Comparison of ENCODE assay signal across 7 cellular contexts in genomic region chr12:203462-204260, GRCh38. TPM values are rescaled to one million over a fixed set of nuclear protein-coding genes. Genes with fewer than 3 reads are reported as not detected.
DNase-seq lines count a peak whose midpoint lies in the region; ATAC-seq and TF ChIP-seq lines count a peak whose summit lies in the region.

No MANE protein-coding gene starts in this region.

- in situ Hi-C loops in KBM-7 (cut with MboI; ENCODE audit: low pct_unique_long_range_greater_than_20kb, low sequenced_read_pairs) = no loop called here

- TF ChIP-seq POLR2A in testis (IDR thresholded peaks at IDR 0.05) = no peak

- H3K9me3 ChIP-seq in left lung = no peaks in the 10 kb centered on the region
- no peaks in the 10 kb centered on the region for H3K9me3 ChIP-seq in testis

- H3K9me3 Mint-ChIP-seq in activated T-helper 1 cell treated with anti-CD3 and anti-CD28 coated beads, Interleukin-12 subunit alpha, Interleukin-12 subunit beta, Interleukin-2, Interleukin-4 antibody, amounts not matched to agents 30 ng/mL and 10 ng/mL and 1 ng/mL, durations not matched to agents 14 hours and 24 hours and 36 hours = no peaks in the 10 kb centered on the region
- H3K9me3 Mint-ChIP-seq in activated naive CD8-positive, alpha-beta T cell treated with anti-CD3 and anti-CD28 coated beads, Interleukin-2, amount 50 U/mL, for 24 hours = no peaks in the 10 kb centered on the region

- H3K36me3 ChIP-seq in left lung = no peaks in the 10 kb centered on the region
- no peaks in the 10 kb centered on the region for H3K36me3 ChIP-seq in testis (ENCODE audit: low read depth, missing control alignments)

- H3K4me3 ChIP-seq in left lung (peak overlapping the region; percentile 13 to 24), testis (peak overlapping the region; percentile 51 to 62)

- no peak overlapping the region for H3K27ac Mint-ChIP-seq in activated T-helper 1 cell treated with anti-CD3 and anti-CD28 coated beads, Interleukin-12 subunit alpha, Interleukin-12 subunit beta, Interleukin-2, Interleukin-4 antibody, amounts not matched to agents 30 ng/mL and 10 ng/mL and 1 ng/mL, durations not matched to agents 14 hours and 24 hours and 36 hours
- no peak overlapping the region for H3K27ac Mint-ChIP-seq in activated naive CD8-positive, alpha-beta T cell treated with anti-CD3 and anti-CD28 coated beads, Interleukin-2, amount 50 U/mL, for 24 hours

- TF ChIP-seq CTCF in left lung (IDR thresholded peaks at IDR 0.05) (no peak), testis (IDR thresholded peaks at IDR 0.05) (no peak)

- whole genome bisulfite sequencing in testis, 2 donors = 35 to 40% methylated on average over 13 to 84 of the region's 84 CpGs

- H3K27ac ChIP-seq in cingulate gyrus (ENCODE audit: low read depth, low read length) (peak overlapping the region; percentile 72), left lung (no peak overlapping the region), testis (peak overlapping the region; percentile 24)

- DNase-seq in KBM-7 (peak; percentile 29), left lung (peak in 1 of 2 donors; percentile 81), testis (peak; percentile 66), NCI-H226 (no peak)
- no peak for DNase-seq in activated T-helper 1 cell treated with anti-CD3 and anti-CD28 coated beads, Interleukin-12 subunit alpha, Interleukin-12 subunit beta, Interleukin-2, Interleukin-4 antibody, amounts not matched to agents 30 ng/mL and 10 ng/mL and 1 ng/mL, durations not matched to agents 14 hours and 24 hours and 36 hours (ENCODE audit: low spot score)
- no peak for DNase-seq in activated naive CD8-positive, alpha-beta T cell treated with anti-CD3 and anti-CD28 coated beads, Interleukin-2, amount 50 U/mL, for 24 hours

- no peaks in the 10 kb centered on the region for H3K4me1 Mint-ChIP-seq in activated T-helper 1 cell treated with anti-CD3 and anti-CD28 coated beads, Interleukin-12 subunit alpha, Interleukin-12 subunit beta, Interleukin-2, Interleukin-4 antibody, amounts not matched to agents 30 ng/mL and 10 ng/mL and 1 ng/mL, durations not matched to agents 14 hours and 24 hours and 36 hours (ENCODE audit: low read depth)
- H3K4me1 Mint-ChIP-seq in activated naive CD8-positive, alpha-beta T cell treated with anti-CD3 and anti-CD28 coated beads, Interleukin-2, amount 50 U/mL, for 24 hours = no peaks in the 10 kb centered on the region

- peaks cover 20% of the 10 kb centered on the region for H3K27me3 Mint-ChIP-seq in activated T-helper 1 cell treated with anti-CD3 and anti-CD28 coated beads, Interleukin-12 subunit alpha, Interleukin-12 subunit beta, Interleukin-2, Interleukin-4 antibody, amounts not matched to agents 30 ng/mL and 10 ng/mL and 1 ng/mL, durations not matched to agents 14 hours and 24 hours and 36 hours (ENCODE audit: insufficient read depth)
- peaks cover 39% of the 10 kb centered on the region for H3K27me3 Mint-ChIP-seq in activated naive CD8-positive, alpha-beta T cell treated with anti-CD3 and anti-CD28 coated beads, Interleukin-2, amount 50 U/mL, for 24 hours

- H3K27me3 ChIP-seq in left lung (peaks cover 4 to 66% of the 10 kb centered on the region in 2 donors), testis (no peaks in the 10 kb centered on the region)

- H3K36me3 Mint-ChIP-seq in activated T-helper 1 cell treated with anti-CD3 and anti-CD28 coated beads, Interleukin-12 subunit alpha, Interleukin-12 subunit beta, Interleukin-2, Interleukin-4 antibody, amounts not matched to agents 30 ng/mL and 10 ng/mL and 1 ng/mL, durations not matched to agents 14 hours and 24 hours and 36 hours (ENCODE audit: low read depth) = no peaks in the 10 kb centered on the region
- H3K36me3 Mint-ChIP-seq in activated naive CD8-positive, alpha-beta T cell treated with anti-CD3 and anti-CD28 coated beads, Interleukin-2, amount 50 U/mL, for 24 hours (ENCODE audit: low read depth) = no peaks in the 10 kb centered on the region

- H3K4me3 Mint-ChIP-seq in activated T-helper 1 cell treated with anti-CD3 and anti-CD28 coated beads, Interleukin-12 subunit alpha, Interleukin-12 subunit beta, Interleukin-2, Interleukin-4 antibody, amounts not matched to agents 30 ng/mL and 10 ng/mL and 1 ng/mL, durations not matched to agents 14 hours and 24 hours and 36 hours = no peak overlapping the region
- H3K4me3 Mint-ChIP-seq in activated naive CD8-positive, alpha-beta T cell treated with anti-CD3 and anti-CD28 coated beads, Interleukin-2, amount 50 U/mL, for 24 hours = no peak overlapping the region

- intact Hi-C loops in left lung (cut with DNase I) = no loop called here
- intact Hi-C loops in testis (cut with DNase I; ENCODE audit: low total_unique reads) = no loop called here
- intact Hi-C loops in activated T-helper 1 cell treated with anti-CD3 and anti-CD28 coated beads, Interleukin-12 subunit alpha, Interleukin-12 subunit beta, Interleukin-2, Interleukin-4 antibody, amounts not matched to agents 30 ng/mL and 10 ng/mL and 1 ng/mL, durations not matched to agents 14 hours and 24 hours and 36 hours (cut with micrococcal nuclease) = no loop called here

- ATAC-seq in left lung = peak; percentile 56
- ATAC-seq in activated naive CD8-positive, alpha-beta T cell treated with anti-CD3 and anti-CD28 coated beads, Interleukin-2, amount 50 U/mL, for 24 hours = no peak

- peaks cover 0 to 11% of the 10 kb centered on the region in 2 donors for H3K4me1 ChIP-seq in left lung
- H3K4me1 ChIP-seq in testis = peaks cover 6% of the 10 kb centered on the region

RNA-seq across cellular contexts. Expression of gene SLC6A12, which starts 10.3 kb away (rescaled TPM):
- total RNA-seq in left lung = 1 to 10 TPM; 3.4 to 4.7 TPM
- 10 to 100 TPM in 1 of 2 donors, 1 to 10 TPM in 1; 3.8 to 12.5 TPM for total RNA-seq in testis
- 6.4 TPM for polyA plus RNA-seq in testis (ENCODE audit: insufficient read depth, low read depth, low replicate concordance)
- not detected in 2 replicates for total RNA-seq in activated T-helper 1 cell treated with anti-CD3 and anti-CD28 coated beads, Interleukin-12 subunit alpha, Interleukin-12 subunit beta, Interleukin-2, Interleukin-4 antibody, amounts not matched to agents 30 ng/mL and 10 ng/mL and 1 ng/mL, durations not matched to agents 14 hours and 24 hours and 36 hours

RNA-seq across cellular contexts. Expression of gene SLC6A13, which starts 59.0 kb away (rescaled TPM):
- 1 to 10 TPM in 1 of 2 donors, under 1 TPM in 1; 0.79 to 2.8 TPM for total RNA-seq in left lung
- total RNA-seq in testis = 10 to 100 TPM in 1 of 2 donors, 1 to 10 TPM in 1; 3.5 to 12.5 TPM
- 4.7 TPM for polyA plus RNA-seq in testis (ENCODE audit: insufficient read depth, low read depth, low replicate concordance)
- 0.27 and 0.44 TPM in 2 replicates for total RNA-seq in activated T-helper 1 cell treated with anti-CD3 and anti-CD28 coated beads, Interleukin-12 subunit alpha, Interleukin-12 subunit beta, Interleukin-2, Interleukin-4 antibody, amounts not matched to agents 30 ng/mL and 10 ng/mL and 1 ng/mL, durations not matched to agents 14 hours and 24 hours and 36 hours

Comparison
In these comparisons a context has a peak if more than half of its experiments do, and no peak if none do; other contexts are left out.
1. DNase-seq: peak in KBM-7 (single experiment) and testis (single experiment); none in NCI-H226 (single experiment), activated T-helper 1 cell treated with anti-CD3 and anti-CD28 coated beads, Interleukin-12 subunit alpha, Interleukin-12 subunit beta, Interleukin-2, Interleukin-4 antibody, amounts not matched to agents 30 ng/mL and 10 ng/mL and 1 ng/mL, durations not matched to agents 14 hours and 24 hours and 36 hours (single experiment) and activated naive CD8-positive, alpha-beta T cell treated with anti-CD3 and anti-CD28 coated beads, Interleukin-2, amount 50 U/mL, for 24 hours (single experiment).
2. H3K27ac ChIP-seq: peak in cingulate gyrus (single experiment) and testis (2 of 2); none in left lung (0 of 2).